Comparison of ENCODE assay signal across 2 cellular contexts in genomic region chr7:66609176-66609575, GRCh38.
TF ChIP-seq lines count a peak whose summit lies in the region.

No MANE protein-coding gene starts in this region.

TF ChIP-seq in HepG2, 621 proteins besides CTCF, POLR2A, EP300 and RAD21:
- TF ChIP-seq YY1 (IDR thresholded peaks at IDR 0.05; ENCODE audit: insufficient read depth, insufficient replicate concordance, low read depth, low read length) = no peak
- no peak for TF ChIP-seq ZNF484 (CRISPR knock-in tag; IDR thresholded peaks at IDR 0.05; ENCODE audit: borderline replicate concordance, low read depth)
- TF ChIP-seq ZNF3 (CRISPR knock-in tag; IDR thresholded peaks at IDR 0.05) = no peak
- no peak for TF ChIP-seq ZNF83 (CRISPR knock-in tag; IDR thresholded peaks at IDR 0.05; ENCODE audit: borderline replicate concordance)
- TF ChIP-seq CERS6 (CRISPR knock-in tag; IDR thresholded peaks at IDR 0.05) = no peak
- no peak for TF ChIP-seq ZNF883 (CRISPR knock-in tag; IDR thresholded peaks at IDR 0.05; ENCODE audit: not compliant biosample characterization)

TF ChIP-seq in H1, 55 proteins besides CTCF, POLR2A, EP300 and RAD21:
- TF ChIP-seq SIX5 (IDR thresholded peaks at IDR 0.05; ENCODE audit: low read depth, low read length) = no peak
- no peak for TF ChIP-seq NANOG (IDR thresholded peaks at IDR 0.05; ENCODE audit: insufficient read depth, low read depth, low read length, poor library complexity, severe bottlenecking)
- no peak for TF ChIP-seq KDM1A (IDR thresholded peaks at IDR 0.05; ENCODE audit: borderline replicate concordance, low read length)
- TF ChIP-seq SIN3A (conservative IDR thresholded peaks at IDR 0.05 in 1 of 2, IDR thresholded peaks at IDR 0.05 in 1 of 2; ENCODE audit: low read depth in 1 of 2, low read length in 2 of 2) = no peak
- TF ChIP-seq KDM4A (IDR thresholded peaks at IDR 0.05; ENCODE audit: low read depth, low read length, severe bottlenecking) = no peak
- TF ChIP-seq RBBP5 (IDR thresholded peaks at IDR 0.05; ENCODE audit: borderline replicate concordance, low read depth, low read length) = no peak
- no peak for TF ChIP-seq CHD1 (IDR thresholded peaks at IDR 0.05; ENCODE audit: low read depth, low read length)
- TF ChIP-seq ZNF274 (IDR thresholded peaks at IDR 0.05; ENCODE audit: borderline replicate concordance, extremely low read depth, low read length) = no peak
